In the genomic region with DNA sequence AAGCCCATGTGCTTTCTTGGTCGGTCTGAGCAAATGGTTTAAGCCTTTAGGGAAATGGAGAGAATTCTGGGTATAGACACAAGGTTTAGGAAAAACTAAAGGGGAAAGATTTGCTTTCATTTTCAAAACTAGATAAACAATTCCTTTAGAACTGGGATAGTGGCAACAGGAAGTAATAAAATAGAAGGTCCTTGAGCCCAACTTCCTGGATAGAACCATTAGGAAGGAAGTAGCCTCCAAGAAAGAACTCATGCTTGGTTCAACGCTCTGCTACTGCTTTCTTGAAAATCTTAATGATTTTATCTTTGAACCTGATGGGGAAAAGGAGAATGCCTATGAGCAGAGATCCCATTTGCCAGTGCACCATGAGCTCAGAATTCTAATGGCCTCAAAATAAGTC, we compare ENCODE assay signal across 12 cellular contexts.
"Had no signal": no experiment of that assay in that cellular context is flagged by ENCODE, and none has a peak within 500 bp of the region (broad histone marks: within the 10 kb centered on the region; RNA-seq: fewer than 3 reads in every experiment).

No MANE protein-coding gene starts in this region.

- ATAC-seq: activated T-cell treated with anti-CD3 and anti-CD28 coated beads, Interleukin-2, amount 50 U/mL, for 72 hours; gastrocnemius medialis; heart right ventricle; pancreas had no signal

- H3K4me3 ChIP-seq: cardiac muscle cell, gastrocnemius medialis, heart right ventricle, pancreas, tibial artery had no signal

- H3K27me3 ChIP-seq: gastrocnemius medialis, heart right ventricle, pancreas, tibial artery had no signal

- H3K4me1 ChIP-seq: gastrocnemius medialis, pancreas had no signal

- H3K36me3 ChIP-seq: cardiac muscle cell, gastrocnemius medialis, heart right ventricle, pancreas, tibial artery had no signal

- H3K27ac ChIP-seq: cardiac muscle cell, gastrocnemius medialis, heart right ventricle, pancreas, tibial artery had no signal

- DNase-seq: activated CD4-positive, alpha-beta memory T cell treated with anti-CD3 and anti-CD28 coated beads, Interleukin-2, amount 10 ng/mL, durations not matched to agents 7 days and 5 days; activated naive CD8-positive, alpha-beta T cell treated with anti-CD3 and anti-CD28 coated beads, Interleukin-2, amount 10 ng/mL, durations not matched to agents 7 days and 5 days; activated T-cell treated with anti-CD3 and anti-CD28 coated beads, Interleukin-2, amount 50 U/mL, for 72 hours; aorta; gastrocnemius medialis; heart right ventricle; midbrain; naive B cell; pancreas; T-helper 9 cell; tibial artery had no signal

- H3K9me3 ChIP-seq: gastrocnemius medialis, heart right ventricle, pancreas, tibial artery had no signal
